21 cellular contexts compared by ENCODE assay signal in genomic region chrX:48933757-48934156, GRCh38. TPM values are rescaled to one million over a fixed set of nuclear protein-coding genes. Genes with fewer than 3 reads are reported as not detected.
DNase-seq lines count a peak whose midpoint lies in the region; ATAC-seq, FAIRE-seq and TF ChIP-seq lines count a peak whose summit lies in the region.
"Had no signal": no experiment of that assay in that cellular context is flagged by ENCODE, and none has a peak within 500 bp of the region (broad histone marks: within the 10 kb centered on the region; RNA-seq: fewer than 3 reads in every experiment).

No MANE protein-coding gene starts in this region.

- no peaks in the 10 kb centered on the region for H3K9me2 ChIP-seq in OCI-LY7 (ENCODE audit: insufficient read depth, low read length)
- no peaks in the 10 kb centered on the region for H3K9me2 ChIP-seq in hepatocyte (replicated peaks; ENCODE audit: insufficient read depth)

- H3K27ac Mint-ChIP-seq in CD4-positive, CD25-positive, alpha-beta regulatory T cell = peak overlapping the region; percentile 91 to 98 (median 95)
- peak overlapping the region; percentile 97 for H3K27ac Mint-ChIP-seq in activated naive CD8-positive, alpha-beta T cell treated with anti-CD3 and anti-CD28 coated beads, Interleukin-2, amount 50 U/mL, for 24 hours
- H3K27ac Mint-ChIP-seq: mesothelial cell of epicardium had no signal

- 85 to 88% (median 86%) methylated on average over 2 of the region's 2 CpGs for WGBS in ovary, 3 donors
- WGBS in hepatocyte (ENCODE audit: low lambda C conversion rate, missing lambda C conversion rate) = 87% methylated on average over 2 of the region's 2 CpGs

- FAIRE-seq in GM12892 (lab: Jason Lieb, UNC) = peak; percentile 82
- FAIRE-seq: keratinocyte had no signal

- H3K4me3 Mint-ChIP-seq in CD4-positive, CD25-positive, alpha-beta regulatory T cell = peak overlapping the region in 3 of 4 donors; percentile 19 to 85 (median 43)
- H3K4me3 Mint-ChIP-seq in activated naive CD8-positive, alpha-beta T cell treated with anti-CD3 and anti-CD28 coated beads, Interleukin-2, amount 50 U/mL, for 24 hours = peak overlapping the region; percentile 35
- H3K4me3 Mint-ChIP-seq: mesothelial cell of epicardium had no signal

- POLR2A ChIA-PET in OCI-LY7 (lab: Charles Lee) = no interaction called here

- H3K27me3 Mint-ChIP-seq in CD4-positive, CD25-positive, alpha-beta regulatory T cell = no peaks in the 10 kb centered on the region
- no peaks in the 10 kb centered on the region for H3K27me3 Mint-ChIP-seq in activated naive CD8-positive, alpha-beta T cell treated with anti-CD3 and anti-CD28 coated beads, Interleukin-2, amount 50 U/mL, for 24 hours

- TF ChIP-seq POLR2A in GM12892 (IDR thresholded peaks at IDR 0.05; ENCODE audit: low read depth, low read length) = no peak
- TF ChIP-seq POLR2A in ovary (IDR thresholded peaks at IDR 0.05) = no peak

- H4K20me1 ChIP-seq in OCI-LY7 (ENCODE audit: insufficient read depth, low read length) = no peaks in the 10 kb centered on the region
- H4K20me1 ChIP-seq in hepatocyte (ENCODE audit: insufficient read depth, poor library complexity, severe bottlenecking) = peaks cover 3% of the 10 kb centered on the region

- TF ChIP-seq CTCF in OCI-LY7 (conservative IDR thresholded peaks at IDR 0.05; ENCODE audit: low read length) (no peak), ovary (IDR thresholded peaks at IDR 0.05) (no peak), hepatocyte (IDR thresholded peaks at IDR 0.05; ENCODE audit: poor library complexity) (no peak)

- H3K4me1 ChIP-seq in CD4-positive, CD25-positive, alpha-beta regulatory T cell (ENCODE audit: control insufficient read depth, insufficient read depth, low read length, poor library complexity, severe bottlenecking) = peaks cover 54% of the 10 kb centered on the region
- H3K4me1 ChIP-seq in OCI-LY7 (ENCODE audit: insufficient read depth, low read length, poor library complexity, severe bottlenecking) (peaks cover 56% of the 10 kb centered on the region), ovary (ENCODE audit: insufficient read depth) (no peaks in the 10 kb centered on the region), hepatocyte (ENCODE audit: insufficient read depth) (no peaks in the 10 kb centered on the region)
- H3K4me1 ChIP-seq: parathyroid adenoma had no signal

- peaks cover 26% of the 10 kb centered on the region for H3K36me3 Mint-ChIP-seq in CD4-positive, CD25-positive, alpha-beta regulatory T cell
- peaks cover 32% of the 10 kb centered on the region for H3K36me3 Mint-ChIP-seq in activated naive CD8-positive, alpha-beta T cell treated with anti-CD3 and anti-CD28 coated beads, Interleukin-2, amount 50 U/mL, for 24 hours (ENCODE audit: low read depth)

- no peak for TF ChIP-seq EP300 in ovary (IDR thresholded peaks at IDR 0.05)

- peaks cover 0 to 2% (median 0%) of the 10 kb centered on the region in 7 donors for H3K9me3 Mint-ChIP-seq in CD4-positive, CD25-positive, alpha-beta regulatory T cell
- no peaks in the 10 kb centered on the region for H3K9me3 Mint-ChIP-seq in activated naive CD8-positive, alpha-beta T cell treated with anti-CD3 and anti-CD28 coated beads, Interleukin-2, amount 50 U/mL, for 24 hours

- no peak overlapping the region for H3K4me3 ChIP-seq in CD4-positive, CD25-positive, alpha-beta regulatory T cell (ENCODE audit: low read depth, low read length)
- H3K4me3 ChIP-seq in OCI-LY7 (ENCODE audit: low read depth, low read length, poor library complexity, severe bottlenecking) (no peak overlapping the region), ovary (no peak overlapping the region), hepatocyte (no peak overlapping the region)
- H3K4me3 ChIP-seq: tibial nerve had no signal

- DNase-seq in CD4-positive, CD25-positive, alpha-beta regulatory T cell = peak in 1 of 3 donors; percentile 13
- DNase-seq in GM12892 (ENCODE audit: insufficient read length) (no peak), OCI-LY7 (ENCODE audit: low spot score) (no peak), ovary (no peak), islet precursor cell (no peak), SIG-M5 (lab: John Stamatoyannopoulos, UW) (no peak), hepatocyte (ENCODE audit: low spot score) (no peak)
- no peak for DNase-seq in activated naive CD8-positive, alpha-beta T cell treated with anti-CD3 and anti-CD28 coated beads, Interleukin-2, amount 50 U/mL, for 24 hours
- DNase-seq: AML-193; central memory CD4-positive, alpha-beta T cell; DND-41; GOT3; Karpas-422; NCI-H187; NCI-H69 had no signal

- H3K4me1 Mint-ChIP-seq in CD4-positive, CD25-positive, alpha-beta regulatory T cell = peaks cover 26 to 63% (median 45%) of the 10 kb centered on the region in 4 donors
- H3K4me1 Mint-ChIP-seq in activated naive CD8-positive, alpha-beta T cell treated with anti-CD3 and anti-CD28 coated beads, Interleukin-2, amount 50 U/mL, for 24 hours = peaks cover 56% of the 10 kb centered on the region
- H3K4me1 Mint-ChIP-seq: mesothelial cell of epicardium had no signal

- H3K79me2 ChIP-seq in OCI-LY7 (ENCODE audit: insufficient read depth, low read depth, low read length) (peaks cover 22% of the 10 kb centered on the region; the same call in 1 of the 2 replicates), hepatocyte (peaks cover 8% of the 10 kb centered on the region)
- H3K79me2 ChIP-seq: parathyroid adenoma had no signal

- ATAC-seq in CD4-positive, CD25-positive, alpha-beta regulatory T cell (ENCODE audit: low read depth in 2 of 2) = no peak
- no peak for ATAC-seq in activated naive CD8-positive, alpha-beta T cell treated with anti-CD3 and anti-CD28 coated beads, Interleukin-2, amount 50 U/mL, for 24 hours

- no TSS peak for BruUV-seq in OCI-LY7 (replicated peaks; lab: Mats Ljungman, UMichigan)

- H3K9me3 ChIP-seq in CD4-positive, CD25-positive, alpha-beta regulatory T cell (ENCODE audit: control insufficient read depth in 2 of 2, low read length in 2 of 2) = no peaks in the 10 kb centered on the region
- no peaks in the 10 kb centered on the region for H3K9me3 ChIP-seq in OCI-LY7 (ENCODE audit: low read length)
- H3K9me3 ChIP-seq in ovary = no peaks in the 10 kb centered on the region
- H3K9me3 ChIP-seq in hepatocyte (ENCODE audit: low read depth) = no peaks in the 10 kb centered on the region
- H3K9me3 ChIP-seq: tibial nerve had no signal

- CTCF ChIA-PET in OCI-LY7 (lab: Charles Lee; ENCODE audit: unreplicated experiment) = no interaction called here

- intact Hi-C loops in OCI-LY7 (cut with micrococcal nuclease; ENCODE audit: unreplicated experiment) (no loop called here), ovary (cut with DNase I) (no loop called here)

- no peaks in the 10 kb centered on the region for H3K27me3 ChIP-seq in CD4-positive, CD25-positive, alpha-beta regulatory T cell (ENCODE audit: control insufficient read depth, insufficient read depth, low read length)
- H3K27me3 ChIP-seq in ovary = no peaks in the 10 kb centered on the region
- no peaks in the 10 kb centered on the region for H3K27me3 ChIP-seq in hepatocyte
- H3K27me3 ChIP-seq: tibial nerve had no signal

- H3K27ac ChIP-seq in CD4-positive, CD25-positive, alpha-beta regulatory T cell (ENCODE audit: insufficient read depth, low read length, poor library complexity, severe bottlenecking) = peak overlapping the region; percentile 99
- H3K27ac ChIP-seq in OCI-LY7 (ENCODE audit: low read depth, low read length, poor library complexity, severe bottlenecking) (peak overlapping the region; percentile 75), ovary (no peak overlapping the region), hepatocyte (no peak overlapping the region)
- H3K27ac ChIP-seq: HL-60, parathyroid adenoma, RWPE1, tibial nerve had no signal

- H2AFZ ChIP-seq in OCI-LY7 (ENCODE audit: low read length) (no peak overlapping the region), hepatocyte (no peak overlapping the region)
- H2AFZ ChIP-seq: parathyroid adenoma had no signal

- peaks cover 16% of the 10 kb centered on the region for H3K36me3 ChIP-seq in CD4-positive, CD25-positive, alpha-beta regulatory T cell (ENCODE audit: control insufficient read depth, insufficient read depth, low read length)
- H3K36me3 ChIP-seq in OCI-LY7 (ENCODE audit: insufficient read depth, low read length) (peaks cover 66% of the 10 kb centered on the region), ovary (no peaks in the 10 kb centered on the region), hepatocyte (replicated peaks; ENCODE audit: insufficient read depth, low read depth) (no peaks in the 10 kb centered on the region)

- peak overlapping the region; percentile 30 for H3K4me2 ChIP-seq in OCI-LY7 (ENCODE audit: low read length)
- no peak overlapping the region for H3K4me2 ChIP-seq in hepatocyte

RNA-seq across cellular contexts. Expression of gene PIM2, which starts 14.9 kb away (rescaled TPM):
- 391 TPM for total RNA-seq in CD4-positive, CD25-positive, alpha-beta regulatory T cell
- 100 to 1,000 TPM; 475 to 549 (median 501) TPM for polyA plus RNA-seq in CD4-positive, CD25-positive, alpha-beta regulatory T cell
- polyA plus RNA-seq in GM12892 (2012; ENCODE audit: missing spikeins) = 175 TPM
- 41.7 and 60.3 TPM in 2 replicates for total RNA-seq in OCI-LY7 (2014; rRNA removed; shearing (Covaris generic))
- total RNA-seq in OCI-LY7 (2022) (146 and 148 TPM in 2 replicates), ovary (10 to 100 TPM in 1 of 7 donors, 1 to 10 TPM in 6; 6.3 to 13.0 (median 8.8) TPM), hepatocyte (7.0 and 11.5 TPM in 2 replicates)
- polyA plus RNA-seq in ovary (10 to 100 TPM in 1 of 2 donors, 1 to 10 TPM in 1; 8.9 to 22.9 TPM), hepatocyte (16.8 and 17.2 TPM in 2 replicates)

RNA-seq across cellular contexts. Expression of gene SLC35A2, which starts 22.3 kb away (rescaled TPM):
- total RNA-seq in CD4-positive, CD25-positive, alpha-beta regulatory T cell = 50.0 TPM
- polyA plus RNA-seq in CD4-positive, CD25-positive, alpha-beta regulatory T cell = 10 to 100 TPM in 2 of 4 donors, 1 to 10 TPM in 2; 7.4 to 13.8 (median 9.0) TPM
- 8.3 TPM for polyA plus RNA-seq in GM12892 (2012; ENCODE audit: missing spikeins)
- 7.1 and 9.9 TPM in 2 replicates for total RNA-seq in OCI-LY7 (2014; rRNA removed; shearing (Covaris generic))
- 18.4 and 22.2 TPM in 2 replicates for total RNA-seq in OCI-LY7 (2022)
- total RNA-seq in ovary = 10 to 100 TPM in 4 of 7 donors, 1 to 10 TPM in 3; 8.2 to 18.8 (median 12.5) TPM
- 10 to 100 TPM; 10.3 to 14.3 TPM for polyA plus RNA-seq in ovary
- 40.8 and 49.5 TPM in 2 replicates for total RNA-seq in hepatocyte
- 82.4 and 95.9 TPM in 2 replicates for polyA plus RNA-seq in hepatocyte

RNA-seq across cellular contexts. Expression of gene OTUD5, which starts 23.6 kb away (rescaled TPM):
- 110 TPM for total RNA-seq in CD4-positive, CD25-positive, alpha-beta regulatory T cell
- polyA plus RNA-seq in CD4-positive, CD25-positive, alpha-beta regulatory T cell = 10 to 100 TPM; 20.2 to 38.2 (median 26.4) TPM
- 34.2 TPM for polyA plus RNA-seq in GM12892 (2012; ENCODE audit: missing spikeins)
- 33.3 and 38.5 TPM in 2 replicates for total RNA-seq in OCI-LY7 (2014; rRNA removed; shearing (Covaris generic))
- total RNA-seq in OCI-LY7 (2022) = 51.7 and 55.7 TPM in 2 replicates
- total RNA-seq in ovary = 10 to 100 TPM; 25.8 to 57.8 (median 53.8) TPM
- 10 to 100 TPM; 41.9 to 72.7 TPM for polyA plus RNA-seq in ovary
- total RNA-seq in hepatocyte = 27.7 and 32.5 TPM in 2 replicates
- 49.9 and 51.2 TPM in 2 replicates for polyA plus RNA-seq in hepatocyte

RNA-seq across cellular contexts. Expression of gene PQBP1, which starts 36.0 kb away (rescaled TPM):
- total RNA-seq in CD4-positive, CD25-positive, alpha-beta regulatory T cell = 70.0 TPM
- polyA plus RNA-seq in CD4-positive, CD25-positive, alpha-beta regulatory T cell = 10 to 100 TPM; 83.7 to 98.9 (median 95.8) TPM
- 67.7 TPM for polyA plus RNA-seq in GM12892 (2012; ENCODE audit: missing spikeins)
- total RNA-seq in OCI-LY7 (2014; rRNA removed; shearing (Covaris generic)) = 72.7 and 90.5 TPM in 2 replicates
- total RNA-seq in OCI-LY7 (2022) (79.6 and 93.0 TPM in 2 replicates), ovary (100 to 1,000 TPM in 5 of 7 donors, 10 to 100 TPM in 2; 85.8 to 149 (median 105) TPM), hepatocyte (33.8 and 35.3 TPM in 2 replicates)
- polyA plus RNA-seq in ovary (100 to 1,000 TPM in 1 of 2 donors, 10 to 100 TPM in 1; 71.2 to 145 TPM), hepatocyte (82.9 and 87.6 TPM in 2 replicates)

RNA-seq across cellular contexts. Expression of gene TIMM17B, which starts 36.2 kb away (rescaled TPM):
- 31.4 TPM for total RNA-seq in CD4-positive, CD25-positive, alpha-beta regulatory T cell
- 10 to 100 TPM; 47.6 to 65.1 (median 55.2) TPM for polyA plus RNA-seq in CD4-positive, CD25-positive, alpha-beta regulatory T cell
- 25.8 TPM for polyA plus RNA-seq in GM12892 (2012; ENCODE audit: missing spikeins)
- total RNA-seq in OCI-LY7 (2014; rRNA removed; shearing (Covaris generic)) = 54.3 and 83.3 TPM in 2 replicates
- total RNA-seq in OCI-LY7 (2022) = 79.3 and 90.0 TPM in 2 replicates
- 10 to 100 TPM; 28.1 to 43.9 (median 32.8) TPM for total RNA-seq in ovary
- 10 to 100 TPM in 1 of 2 donors, 1 to 10 TPM in 1; 7.2 to 37.2 TPM for polyA plus RNA-seq in ovary
- 42.5 and 56.7 TPM in 2 replicates for total RNA-seq in hepatocyte
- 113 and 132 TPM in 2 replicates for polyA plus RNA-seq in hepatocyte

Comparison
In these comparisons a context has a peak if more than half of its experiments do, and no peak if none do; other contexts are left out.
1. H3K27ac ChIP-seq: peak in CD4-positive, CD25-positive, alpha-beta regulatory T cell (single experiment) and OCI-LY7 (single experiment); none in ovary (0 of 2) and hepatocyte (single experiment).